ENCODE assay signal across 8 cellular contexts in genomic region chr5:1008451-1009358, GRCh38. TPM values are rescaled to one million over a fixed set of nuclear protein-coding genes. Genes with fewer than 3 reads are reported as not detected.
DNase-seq lines count a peak whose midpoint lies in the region; ATAC-seq, FAIRE-seq and TF ChIP-seq lines count a peak whose summit lies in the region.

Gene NKD2, plus strand, starts transcription at chr5:1008802. Its CDS starts 256 bp downstream, at chr5:1009058.

- H2AFZ ChIP-seq in hepatocyte, result no peak within 1 kb of the TSS

- ATAC-seq in GM18868 (IDR thresholded peaks at IDR 0.05; ENCODE audit: unreplicated experiment), result peak; percentile 75
- ATAC-seq in HG03521 (IDR thresholded peaks at IDR 0.05; ENCODE audit: unreplicated experiment), result no peak
- no peak for ATAC-seq in HG03159 (IDR thresholded peaks at IDR 0.05; ENCODE audit: unreplicated experiment)

- no peaks in the 10 kb centered on the region for H3K9me2 ChIP-seq in hepatocyte (replicated peaks; ENCODE audit: insufficient read depth)

- DNase-seq in AG09319 (ENCODE audit: extremely low read depth, low read depth) (no peak), NCI-H748 treated with DMSO at 0.1 percent for 48 hours (lab: John Stamatoyannopoulos, UW) (peak; percentile 36), hepatocyte (ENCODE audit: low spot score) (peak; percentile 81), small intestine (no peak)

- peak within 1 kb of the TSS; percentile 66 for H3K4me3 Mint-ChIP-seq in activated naive CD8-positive, alpha-beta T cell

- H3K9me3 Mint-ChIP-seq in activated naive CD8-positive, alpha-beta T cell (ENCODE audit: low read depth), result no peaks in the 10 kb centered on the region

- peaks cover 26% of the 10 kb centered on the region for H3K27me3 ChIP-seq in hepatocyte
- peaks cover 16 to 17% of the 10 kb centered on the region in 2 donors for H3K27me3 ChIP-seq in small intestine (ENCODE audit: control insufficient read depth in 2 of 2, insufficient read depth in 2 of 2, low read length in 2 of 2)

- no peak within 1 kb of the TSS for H3K27ac Mint-ChIP-seq in activated naive CD8-positive, alpha-beta T cell

- TF ChIP-seq CTCF in AG09319 (IDR thresholded peaks at IDR 0.05; ENCODE audit: low read depth, low read length) (peak; percentile 13), hepatocyte (IDR thresholded peaks at IDR 0.05; ENCODE audit: poor library complexity) (peak; percentile 72)

- 8% methylated on average over 29 of the region's 108 CpGs for WGBS in hepatocyte (ENCODE audit: low lambda C conversion rate, missing lambda C conversion rate)
- WGBS in small intestine, 3 donors, result 1 to 3% (median 1%) methylated on average over 43 to 108 of the region's 108 CpGs

- peaks cover 22% of the 10 kb centered on the region for H3K27me3 Mint-ChIP-seq in activated naive CD8-positive, alpha-beta T cell

- H3K79me2 ChIP-seq in hepatocyte, result no peaks in the 10 kb centered on the region

- no peaks in the 10 kb centered on the region for H3K36me3 Mint-ChIP-seq in activated naive CD8-positive, alpha-beta T cell

- H3K36me3 ChIP-seq in hepatocyte (replicated peaks; ENCODE audit: insufficient read depth, low read depth) (no peaks in the 10 kb centered on the region), small intestine (ENCODE audit: control insufficient read depth in 2 of 2, insufficient read depth in 2 of 2, low read length in 2 of 2) (no peaks in the 10 kb centered on the region)

- FAIRE-seq in small intestine (lab: Jason Lieb, UNC), result no peak

- no peaks in the 10 kb centered on the region for H4K20me1 ChIP-seq in hepatocyte (ENCODE audit: insufficient read depth, poor library complexity, severe bottlenecking)

- H3K27ac ChIP-seq in hepatocyte, result no peak within 1 kb of the TSS
- H3K27ac ChIP-seq in small intestine (ENCODE audit: low read depth in 1 of 2, low read length in 1 of 2), result no peak within 1 kb of the TSS

- H3K4me2 ChIP-seq in hepatocyte, result peak within 1 kb of the TSS; percentile 96

- peaks cover 16% of the 10 kb centered on the region for H3K4me1 ChIP-seq in hepatocyte (ENCODE audit: insufficient read depth)
- no peaks in the 10 kb centered on the region for H3K4me1 ChIP-seq in small intestine (ENCODE audit: control insufficient read depth in 2 of 2, insufficient read depth in 1 of 2, low read depth in 1 of 2, low read length in 1 of 2)

- H3K9me3 ChIP-seq in hepatocyte (ENCODE audit: low read depth) (no peaks in the 10 kb centered on the region), small intestine (ENCODE audit: control insufficient read depth, low read depth) (no peaks in the 10 kb centered on the region)

- H3K4me3 ChIP-seq in hepatocyte (peak within 1 kb of the TSS; percentile 49), small intestine (ENCODE audit: low read depth in 1 of 2, low read length in 2 of 2) (peak within 1 kb of the TSS; percentile 26 to 29)

- H3K4me1 Mint-ChIP-seq in activated naive CD8-positive, alpha-beta T cell (ENCODE audit: low read depth), result peaks cover 15% of the 10 kb centered on the region

RNA-seq across cellular contexts. Expression of gene NKD2, which starts in this region (rescaled TPM):
- total RNA-seq in hepatocyte, result 1.4 and 2.0 TPM in 2 replicates
- polyA plus RNA-seq in hepatocyte, result 9.1 and 10.1 TPM in 2 replicates
- 1 to 10 TPM in 1 of 3 donors, under 1 TPM in 2; 0.22 to 3.7 (median 0.81) TPM for polyA plus RNA-seq in small intestine

Comparison
In these comparisons a context has a peak if more than half of its experiments do, and no peak if none do; other contexts are left out.
1. DNase-seq: peak in NCI-H748 treated with DMSO at 0.1 percent for 48 hours (single experiment) and hepatocyte (single experiment); none in AG09319 (single experiment) and small intestine (single experiment).